Comparison of ENCODE assay signal across 1 cellular context in the genomic region with DNA sequence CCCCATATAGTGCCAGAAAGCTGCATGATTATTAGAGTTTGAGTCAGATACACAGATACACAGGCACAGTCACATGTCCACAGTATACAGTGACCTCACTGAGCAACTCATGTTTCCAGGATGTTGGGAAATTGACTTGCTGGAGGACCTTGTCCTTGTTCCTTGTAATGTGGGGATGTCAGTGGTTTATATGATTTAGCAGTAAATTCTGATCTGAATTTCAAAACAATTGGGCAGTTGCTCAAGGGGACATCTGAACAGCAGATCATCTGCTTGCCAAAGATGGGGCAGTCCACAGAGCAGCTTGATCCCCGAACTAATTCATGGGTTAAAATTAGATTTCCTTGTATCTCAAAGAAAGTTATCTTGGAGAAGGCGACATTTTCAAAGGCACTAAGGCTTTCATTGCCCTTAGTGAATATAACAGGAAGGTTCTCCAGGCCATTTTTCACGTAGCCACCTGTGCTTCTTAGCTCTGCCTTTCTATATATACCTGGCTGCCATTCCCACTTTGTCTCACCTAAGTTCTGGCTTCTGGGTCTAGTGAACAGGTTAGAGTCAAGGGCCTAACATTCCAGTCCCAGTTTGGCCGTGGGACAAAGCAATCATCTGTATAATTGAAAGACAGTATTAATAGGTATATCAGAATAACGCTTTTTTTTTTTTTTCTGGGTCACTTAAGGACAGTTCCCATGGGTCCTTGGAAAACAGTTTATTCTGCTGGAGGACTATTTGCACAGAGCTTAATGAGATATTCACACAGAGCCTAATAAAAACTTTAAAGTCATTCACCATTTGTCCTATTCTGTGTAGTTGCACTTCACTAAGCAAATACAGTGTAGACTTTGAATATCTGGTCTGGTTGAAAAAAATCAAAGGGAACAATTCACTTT.
TF ChIP-seq lines count a peak whose summit lies in the region.

No MANE protein-coding gene starts in this region.

TF ChIP-seq in HepG2, 621 proteins besides CTCF, POLR2A, EP300 and RAD21 (continued from another document and continues in another):
- TF ChIP-seq, protein P1, sequence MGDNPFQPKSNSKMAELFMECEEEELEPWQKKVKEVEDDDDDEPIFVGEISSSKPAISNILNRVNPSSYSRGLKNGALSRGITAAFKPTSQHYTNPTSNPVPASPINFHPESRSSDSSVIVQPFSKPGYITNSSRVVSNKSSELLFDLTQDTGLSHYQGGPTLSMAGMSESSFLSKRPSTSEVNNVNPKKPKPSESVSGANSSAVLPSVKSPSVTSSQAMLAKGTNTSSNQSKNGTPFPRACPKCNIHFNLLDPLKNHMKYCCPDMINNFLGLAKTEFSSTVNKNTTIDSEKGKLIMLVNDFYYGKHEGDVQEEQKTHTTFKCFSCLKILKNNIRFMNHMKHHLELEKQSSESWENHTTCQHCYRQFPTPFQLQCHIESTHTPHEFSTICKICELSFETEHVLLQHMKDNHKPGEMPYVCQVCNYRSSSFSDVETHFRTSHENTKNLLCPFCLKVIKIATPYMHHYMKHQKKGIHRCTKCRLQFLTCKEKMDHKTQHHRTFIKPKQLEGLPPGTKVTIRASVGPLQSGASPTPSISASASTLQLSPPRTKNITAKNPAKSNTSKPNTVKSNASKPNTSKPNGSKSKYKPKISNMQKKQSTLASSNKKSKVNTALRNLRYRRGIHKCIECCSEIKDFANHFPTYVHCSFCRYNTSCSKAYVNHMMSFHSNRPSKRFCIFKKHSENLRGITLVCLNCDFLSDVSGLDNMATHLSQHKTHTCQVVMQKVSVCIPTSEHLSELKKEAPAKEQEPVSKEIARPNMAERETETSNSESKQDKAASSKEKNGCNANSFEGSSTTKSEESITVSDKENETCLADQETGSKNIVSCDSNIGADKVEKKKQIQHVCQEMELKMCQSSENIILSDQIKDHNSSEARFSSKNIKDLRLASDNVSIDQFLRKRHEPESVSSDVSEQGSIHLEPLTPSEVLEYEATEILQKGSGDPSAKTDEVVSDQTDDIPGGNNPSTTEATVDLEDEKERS (CRISPR knock-in tag; IDR thresholded peaks at IDR 0.05): no peak
- TF ChIP-seq, protein P2, sequence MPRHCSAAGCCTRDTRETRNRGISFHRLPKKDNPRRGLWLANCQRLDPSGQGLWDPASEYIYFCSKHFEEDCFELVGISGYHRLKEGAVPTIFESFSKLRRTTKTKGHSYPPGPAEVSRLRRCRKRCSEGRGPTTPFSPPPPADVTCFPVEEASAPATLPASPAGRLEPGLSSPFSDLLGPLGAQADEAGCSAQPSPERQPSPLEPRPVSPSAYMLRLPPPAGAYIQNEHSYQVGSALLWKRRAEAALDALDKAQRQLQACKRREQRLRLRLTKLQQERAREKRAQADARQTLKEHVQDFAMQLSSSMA (CRISPR knock-in tag; IDR thresholded peaks at IDR 0.05): no peak
- TF ChIP-seq ZNF788 (CRISPR knock-in tag; IDR thresholded peaks at IDR 0.05; ENCODE audit: borderline replicate concordance): no peak
- no peak for TF ChIP-seq ZNF776 (CRISPR knock-in tag; IDR thresholded peaks at IDR 0.05)
- TF ChIP-seq, protein P3, sequence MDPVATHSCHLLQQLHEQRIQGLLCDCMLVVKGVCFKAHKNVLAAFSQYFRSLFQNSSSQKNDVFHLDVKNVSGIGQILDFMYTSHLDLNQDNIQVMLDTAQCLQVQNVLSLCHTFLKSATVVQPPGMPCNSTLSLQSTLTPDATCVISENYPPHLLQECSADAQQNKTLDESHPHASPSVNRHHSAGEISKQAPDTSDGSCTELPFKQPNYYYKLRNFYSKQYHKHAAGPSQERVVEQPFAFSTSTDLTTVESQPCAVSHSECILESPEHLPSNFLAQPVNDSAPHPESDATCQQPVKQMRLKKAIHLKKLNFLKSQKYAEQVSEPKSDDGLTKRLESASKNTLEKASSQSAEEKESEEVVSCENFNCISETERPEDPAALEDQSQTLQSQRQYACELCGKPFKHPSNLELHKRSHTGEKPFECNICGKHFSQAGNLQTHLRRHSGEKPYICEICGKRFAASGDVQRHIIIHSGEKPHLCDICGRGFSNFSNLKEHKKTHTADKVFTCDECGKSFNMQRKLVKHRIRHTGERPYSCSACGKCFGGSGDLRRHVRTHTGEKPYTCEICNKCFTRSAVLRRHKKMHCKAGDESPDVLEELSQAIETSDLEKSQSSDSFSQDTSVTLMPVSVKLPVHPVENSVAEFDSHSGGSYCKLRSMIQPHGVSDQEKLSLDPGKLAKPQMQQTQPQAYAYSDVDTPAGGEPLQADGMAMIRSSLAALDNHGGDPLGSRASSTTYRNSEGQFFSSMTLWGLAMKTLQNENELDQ (CRISPR knock-in tag; IDR thresholded peaks at IDR 0.05; ENCODE audit: borderline replicate concordance): no peak
- peak; percentile 54; the same call in 1 of the 2 replicates for TF ChIP-seq PHF20 (CRISPR knock-in tag; IDR thresholded peaks at IDR 0.05)
- TF ChIP-seq TCF7 (IDR thresholded peaks at IDR 0.05; ENCODE audit: low read depth): peak; percentile 21; the same call in 1 of the 2 replicates
- TF ChIP-seq ZNF441 (CRISPR knock-in tag; IDR thresholded peaks at IDR 0.05; ENCODE audit: borderline replicate concordance): no peak
- no peak for TF ChIP-seq DNMT3B (CRISPR knock-in tag; conservative IDR thresholded peaks at IDR 0.05)
- TF ChIP-seq CHCHD3 (CRISPR knock-in tag; IDR thresholded peaks at IDR 0.05): no peak
- TF ChIP-seq, protein P4, sequence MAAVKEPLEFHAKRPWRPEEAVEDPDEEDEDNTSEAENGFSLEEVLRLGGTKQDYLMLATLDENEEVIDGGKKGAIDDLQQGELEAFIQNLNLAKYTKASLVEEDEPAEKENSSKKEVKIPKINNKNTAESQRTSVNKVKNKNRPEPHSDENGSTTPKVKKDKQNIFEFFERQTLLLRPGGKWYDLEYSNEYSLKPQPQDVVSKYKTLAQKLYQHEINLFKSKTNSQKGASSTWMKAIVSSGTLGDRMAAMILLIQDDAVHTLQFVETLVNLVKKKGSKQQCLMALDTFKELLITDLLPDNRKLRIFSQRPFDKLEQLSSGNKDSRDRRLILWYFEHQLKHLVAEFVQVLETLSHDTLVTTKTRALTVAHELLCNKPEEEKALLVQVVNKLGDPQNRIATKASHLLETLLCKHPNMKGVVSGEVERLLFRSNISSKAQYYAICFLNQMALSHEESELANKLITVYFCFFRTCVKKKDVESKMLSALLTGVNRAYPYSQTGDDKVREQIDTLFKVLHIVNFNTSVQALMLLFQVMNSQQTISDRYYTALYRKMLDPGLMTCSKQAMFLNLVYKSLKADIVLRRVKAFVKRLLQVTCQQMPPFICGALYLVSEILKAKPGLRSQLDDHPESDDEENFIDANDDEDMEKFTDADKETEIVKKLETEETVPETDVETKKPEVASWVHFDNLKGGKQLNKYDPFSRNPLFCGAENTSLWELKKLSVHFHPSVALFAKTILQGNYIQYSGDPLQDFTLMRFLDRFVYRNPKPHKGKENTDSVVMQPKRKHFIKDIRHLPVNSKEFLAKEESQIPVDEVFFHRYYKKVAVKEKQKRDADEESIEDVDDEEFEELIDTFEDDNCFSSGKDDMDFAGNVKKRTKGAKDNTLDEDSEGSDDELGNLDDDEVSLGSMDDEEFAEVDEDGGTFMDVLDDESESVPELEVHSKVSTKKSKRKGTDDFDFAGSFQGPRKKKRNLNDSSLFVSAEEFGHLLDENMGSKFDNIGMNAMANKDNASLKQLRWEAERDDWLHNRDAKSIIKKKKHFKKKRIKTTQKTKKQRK (IDR thresholded peaks at IDR 0.05; ENCODE audit: low read length): no peak
- no peak for TF ChIP-seq CENPT (CRISPR knock-in tag; IDR thresholded peaks at IDR 0.05; ENCODE audit: low read depth)
- no peak for TF ChIP-seq FOXM1 (CRISPR knock-in tag; IDR thresholded peaks at IDR 0.05)
- no peak for TF ChIP-seq ZBTB8A (CRISPR knock-in tag; IDR thresholded peaks at IDR 0.05; ENCODE audit: borderline replicate concordance, low read depth)
- TF ChIP-seq ATF7 (IDR thresholded peaks at IDR 0.05): peak; percentile 67
- TF ChIP-seq ATF7 (CRISPR knock-in tag; IDR thresholded peaks at IDR 0.05): peak; percentile 90; the same call in 1 of the 2 replicates
- TF ChIP-seq ZNF121 (CRISPR knock-in tag; IDR thresholded peaks at IDR 0.05): no peak
- peak; percentile 89 for TF ChIP-seq ZNF230 (CRISPR knock-in tag; IDR thresholded peaks at IDR 0.05)
- TF ChIP-seq ZBTB3 (CRISPR knock-in tag; IDR thresholded peaks at IDR 0.05; ENCODE audit: borderline replicate concordance, low read depth): no peak
- no peak for TF ChIP-seq ZNF891 (CRISPR knock-in tag; IDR thresholded peaks at IDR 0.05)
- TF ChIP-seq, protein P5, sequence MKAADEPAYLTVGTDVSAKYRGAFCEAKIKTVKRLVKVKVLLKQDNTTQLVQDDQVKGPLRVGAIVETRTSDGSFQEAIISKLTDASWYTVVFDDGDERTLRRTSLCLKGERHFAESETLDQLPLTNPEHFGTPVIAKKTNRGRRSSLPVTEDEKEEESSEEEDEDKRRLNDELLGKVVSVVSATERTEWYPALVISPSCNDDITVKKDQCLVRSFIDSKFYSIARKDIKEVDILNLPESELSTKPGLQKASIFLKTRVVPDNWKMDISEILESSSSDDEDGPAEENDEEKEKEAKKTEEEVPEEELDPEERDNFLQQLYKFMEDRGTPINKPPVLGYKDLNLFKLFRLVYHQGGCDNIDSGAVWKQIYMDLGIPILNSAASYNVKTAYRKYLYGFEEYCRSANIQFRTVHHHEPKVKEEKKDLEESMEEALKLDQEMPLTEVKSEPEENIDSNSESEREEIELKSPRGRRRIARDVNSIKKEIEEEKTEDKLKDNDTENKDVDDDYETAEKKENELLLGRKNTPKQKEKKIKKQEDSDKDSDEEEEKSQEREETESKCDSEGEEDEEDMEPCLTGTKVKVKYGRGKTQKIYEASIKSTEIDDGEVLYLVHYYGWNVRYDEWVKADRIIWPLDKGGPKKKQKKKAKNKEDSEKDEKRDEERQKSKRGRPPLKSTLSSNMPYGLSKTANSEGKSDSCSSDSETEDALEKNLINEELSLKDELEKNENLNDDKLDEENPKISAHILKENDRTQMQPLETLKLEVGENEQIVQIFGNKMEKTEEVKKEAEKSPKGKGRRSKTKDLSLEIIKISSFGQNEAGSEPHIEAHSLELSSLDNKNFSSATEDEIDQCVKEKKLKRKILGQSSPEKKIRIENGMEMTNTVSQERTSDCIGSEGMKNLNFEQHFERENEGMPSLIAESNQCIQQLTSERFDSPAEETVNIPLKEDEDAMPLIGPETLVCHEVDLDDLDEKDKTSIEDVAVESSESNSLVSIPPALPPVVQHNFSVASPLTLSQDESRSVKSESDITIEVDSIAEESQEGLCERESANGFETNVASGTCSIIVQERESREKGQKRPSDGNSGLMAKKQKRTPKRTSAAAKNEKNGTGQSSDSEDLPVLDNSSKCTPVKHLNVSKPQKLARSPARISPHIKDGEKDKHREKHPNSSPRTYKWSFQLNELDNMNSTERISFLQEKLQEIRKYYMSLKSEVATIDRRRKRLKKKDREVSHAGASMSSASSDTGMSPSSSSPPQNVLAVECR (CRISPR knock-in tag; IDR thresholded peaks at IDR 0.05; ENCODE audit: borderline replicate concordance): peak; percentile 55; the same call in 1 of the 2 replicates
- no peak for TF ChIP-seq ZNF451 (CRISPR knock-in tag; IDR thresholded peaks at IDR 0.05)
- no peak for TF ChIP-seq ZFYVE20 (CRISPR knock-in tag; IDR thresholded peaks at IDR 0.05; ENCODE audit: borderline replicate concordance, low read depth)
- TF ChIP-seq, protein P6, sequence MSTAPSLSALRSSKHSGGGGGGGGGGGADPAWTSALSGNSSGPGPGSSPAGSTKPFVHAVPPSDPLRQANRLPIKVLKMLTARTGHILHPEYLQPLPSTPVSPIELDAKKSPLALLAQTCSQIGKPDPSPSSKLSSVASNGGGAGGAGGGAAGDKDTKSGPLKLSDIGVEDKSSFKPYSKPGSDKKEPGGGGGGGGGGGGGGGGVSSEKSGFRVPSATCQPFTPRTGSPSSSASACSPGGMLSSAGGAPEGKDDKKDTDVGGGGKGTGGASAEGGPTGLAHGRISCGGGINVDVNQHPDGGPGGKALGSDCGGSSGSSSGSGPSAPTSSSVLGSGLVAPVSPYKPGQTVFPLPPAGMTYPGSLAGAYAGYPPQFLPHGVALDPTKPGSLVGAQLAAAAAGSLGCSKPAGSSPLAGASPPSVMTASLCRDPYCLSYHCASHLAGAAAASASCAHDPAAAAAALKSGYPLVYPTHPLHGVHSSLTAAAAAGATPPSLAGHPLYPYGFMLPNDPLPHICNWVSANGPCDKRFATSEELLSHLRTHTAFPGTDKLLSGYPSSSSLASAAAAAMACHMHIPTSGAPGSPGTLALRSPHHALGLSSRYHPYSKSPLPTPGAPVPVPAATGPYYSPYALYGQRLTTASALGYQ (CRISPR knock-in tag; IDR thresholded peaks at IDR 0.05): peak; percentile 52; the same call in 1 of the 2 replicates
- TF ChIP-seq ZNF839 (CRISPR knock-in tag; IDR thresholded peaks at IDR 0.05; ENCODE audit: borderline replicate concordance): no peak
- no peak for TF ChIP-seq STAT5B (CRISPR knock-in tag; IDR thresholded peaks at IDR 0.05)
- TF ChIP-seq ZNF180 (CRISPR knock-in tag; IDR thresholded peaks at IDR 0.05; ENCODE audit: borderline replicate concordance, low read depth): no peak
- TF ChIP-seq TAF1 (CRISPR knock-in tag; IDR thresholded peaks at IDR 0.05): no peak
- no peak for TF ChIP-seq KDM5B (CRISPR knock-in tag; IDR thresholded peaks at IDR 0.05; ENCODE audit: borderline replicate concordance)
- no peak; the same call in 1 of the 2 replicates for TF ChIP-seq ZNF792 (CRISPR knock-in tag; IDR thresholded peaks at IDR 0.05)
- peak; percentile 86; the same call in 1 of the 2 replicates for TF ChIP-seq ZNF761 (CRISPR knock-in tag; conservative IDR thresholded peaks at IDR 0.05)
- 0 out of 2 replicates have a peak, but pooled peaks have one; percentile 5 for TF ChIP-seq SMAD3 (CRISPR knock-in tag; IDR thresholded peaks at IDR 0.05)
- TF ChIP-seq ATF7-NPFF (CRISPR knock-in tag; IDR thresholded peaks at IDR 0.05; ENCODE audit: low read depth): no peak
- TF ChIP-seq, protein P7, sequence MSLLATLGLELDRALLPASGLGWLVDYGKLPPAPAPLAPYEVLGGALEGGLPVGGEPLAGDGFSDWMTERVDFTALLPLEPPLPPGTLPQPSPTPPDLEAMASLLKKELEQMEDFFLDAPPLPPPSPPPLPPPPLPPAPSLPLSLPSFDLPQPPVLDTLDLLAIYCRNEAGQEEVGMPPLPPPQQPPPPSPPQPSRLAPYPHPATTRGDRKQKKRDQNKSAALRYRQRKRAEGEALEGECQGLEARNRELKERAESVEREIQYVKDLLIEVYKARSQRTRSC (CRISPR knock-in tag; IDR thresholded peaks at IDR 0.05; ENCODE audit: low read depth): peak; percentile 80; the same call in 1 of the 2 replicates
- TF ChIP-seq ARNTL (CRISPR knock-in tag; IDR thresholded peaks at IDR 0.05): peak; percentile 93
- no peak for TF ChIP-seq MLLT10 (CRISPR knock-in tag; IDR thresholded peaks at IDR 0.05)
- TF ChIP-seq, protein P8, sequence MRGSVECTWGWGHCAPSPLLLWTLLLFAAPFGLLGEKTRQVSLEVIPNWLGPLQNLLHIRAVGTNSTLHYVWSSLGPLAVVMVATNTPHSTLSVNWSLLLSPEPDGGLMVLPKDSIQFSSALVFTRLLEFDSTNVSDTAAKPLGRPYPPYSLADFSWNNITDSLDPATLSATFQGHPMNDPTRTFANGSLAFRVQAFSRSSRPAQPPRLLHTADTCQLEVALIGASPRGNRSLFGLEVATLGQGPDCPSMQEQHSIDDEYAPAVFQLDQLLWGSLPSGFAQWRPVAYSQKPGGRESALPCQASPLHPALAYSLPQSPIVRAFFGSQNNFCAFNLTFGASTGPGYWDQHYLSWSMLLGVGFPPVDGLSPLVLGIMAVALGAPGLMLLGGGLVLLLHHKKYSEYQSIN (CRISPR knock-in tag; IDR thresholded peaks at IDR 0.05; ENCODE audit: borderline replicate concordance): no peak
- TF ChIP-seq SNAI1 (CRISPR knock-in tag; IDR thresholded peaks at IDR 0.05; ENCODE audit: borderline replicate concordance): no peak
- TF ChIP-seq ZNF567 (CRISPR knock-in tag; IDR thresholded peaks at IDR 0.05; ENCODE audit: borderline replicate concordance): no peak
- no peak for TF ChIP-seq EHMT2 (IDR thresholded peaks at IDR 0.05; ENCODE audit: borderline replicate concordance, low read depth, low read length)
- no peak; the same call in 1 of the 2 replicates for TF ChIP-seq ZNF382 (CRISPR knock-in tag; IDR thresholded peaks at IDR 0.05; ENCODE audit: borderline replicate concordance)
- peak; percentile 57; the same call in 1 of the 2 replicates for TF ChIP-seq SPEN (CRISPR knock-in tag; IDR thresholded peaks at IDR 0.05; ENCODE audit: low read depth)
- peak; percentile 54 for TF ChIP-seq MEIS1 (CRISPR knock-in tag; IDR thresholded peaks at IDR 0.05; ENCODE audit: borderline replicate concordance)
